Comparison of ENCODE assay signal across 1 cellular context in the genomic region with DNA sequence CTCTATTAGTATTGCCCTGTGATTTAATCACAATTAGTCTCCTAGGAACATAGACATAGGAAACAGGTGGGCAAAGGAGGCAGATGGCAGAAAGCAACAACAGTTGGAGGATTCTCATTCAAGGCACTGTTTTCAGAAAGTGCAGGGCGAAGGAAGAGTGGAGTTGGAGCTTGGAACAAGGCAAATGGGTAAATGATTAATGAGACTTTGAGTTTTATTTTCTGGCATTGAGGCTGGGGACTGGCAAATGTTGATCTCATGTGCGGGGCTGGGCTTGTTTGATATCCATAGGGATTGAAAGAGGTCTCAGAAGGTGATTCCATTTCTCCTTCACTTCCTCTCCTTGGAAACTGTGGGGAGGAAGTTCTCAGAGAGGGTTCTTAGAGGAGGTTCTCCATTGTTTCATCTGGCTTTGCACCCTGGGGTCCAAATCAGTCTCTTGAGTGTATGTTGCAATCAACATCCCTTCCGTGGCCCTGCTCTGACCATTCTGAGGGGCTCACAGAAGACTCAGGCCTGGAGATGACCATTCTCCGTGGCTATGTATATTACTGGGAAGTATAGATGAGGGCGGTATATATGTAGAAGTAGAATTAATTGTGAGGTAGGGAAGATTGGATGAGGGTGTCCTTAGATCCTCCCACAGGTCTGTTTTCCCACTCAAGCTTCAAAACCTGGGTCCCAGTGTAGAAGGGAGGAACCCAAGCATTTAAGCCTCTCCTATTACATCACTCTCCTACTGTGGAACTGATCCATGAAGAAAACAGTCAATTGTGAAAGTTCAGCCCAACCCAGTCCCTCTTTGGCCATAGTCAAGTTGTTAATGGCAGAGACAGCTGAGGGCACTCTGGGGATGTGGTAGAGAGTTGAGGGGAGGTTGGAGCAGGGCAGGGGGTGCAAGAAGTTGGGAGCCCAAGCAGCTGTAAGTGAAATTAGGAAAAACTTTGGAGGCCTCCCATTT.
TF ChIP-seq lines count a peak whose summit lies in the region.

No MANE protein-coding gene starts in this region.

TF ChIP-seq in IMR-90, 13 proteins besides CTCF, POLR2A, EP300 and RAD21:
- no peak for TF ChIP-seq RFX5 (IDR thresholded peaks at IDR 0.05; ENCODE audit: low read depth, low read length)
- TF ChIP-seq SMC3 (IDR thresholded peaks at IDR 0.05; ENCODE audit: low read depth, low read length), result no peak
- no peak for TF ChIP-seq RCOR1 (IDR thresholded peaks at IDR 0.05; ENCODE audit: insufficient replicate concordance, low read length)
- no peak for TF ChIP-seq MAZ (IDR thresholded peaks at IDR 0.05; ENCODE audit: borderline replicate concordance, low read depth, low read length)
- TF ChIP-seq, protein P1, sequence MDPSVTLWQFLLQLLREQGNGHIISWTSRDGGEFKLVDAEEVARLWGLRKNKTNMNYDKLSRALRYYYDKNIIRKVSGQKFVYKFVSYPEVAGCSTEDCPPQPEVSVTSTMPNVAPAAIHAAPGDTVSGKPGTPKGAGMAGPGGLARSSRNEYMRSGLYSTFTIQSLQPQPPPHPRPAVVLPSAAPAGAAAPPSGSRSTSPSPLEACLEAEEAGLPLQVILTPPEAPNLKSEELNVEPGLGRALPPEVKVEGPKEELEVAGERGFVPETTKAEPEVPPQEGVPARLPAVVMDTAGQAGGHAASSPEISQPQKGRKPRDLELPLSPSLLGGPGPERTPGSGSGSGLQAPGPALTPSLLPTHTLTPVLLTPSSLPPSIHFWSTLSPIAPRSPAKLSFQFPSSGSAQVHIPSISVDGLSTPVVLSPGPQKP (IDR thresholded peaks at IDR 0.05; ENCODE audit: borderline replicate concordance, low read depth, low read length), result no peak
- no peak for TF ChIP-seq MAFK (IDR thresholded peaks at IDR 0.05; ENCODE audit: low read depth, low read length)
- no peak for TF ChIP-seq NFE2L2 (IDR thresholded peaks at IDR 0.05; ENCODE audit: low read depth, low read length)
- TF ChIP-seq MXI1 (IDR thresholded peaks at IDR 0.05; ENCODE audit: borderline replicate concordance, low read depth, low read length), result no peak
- TF ChIP-seq FOS (IDR thresholded peaks at IDR 0.05; ENCODE audit: low read depth, low read length), result no peak
- no peak for TF ChIP-seq BHLHE40 (IDR thresholded peaks at IDR 0.05; ENCODE audit: low read depth, low read length)
- TF ChIP-seq CHD1 (IDR thresholded peaks at IDR 0.05; ENCODE audit: low read depth, low read length), result no peak
- TF ChIP-seq USF2 (IDR thresholded peaks at IDR 0.05; ENCODE audit: low read depth, low read length), result no peak
- TF ChIP-seq CEBPB (IDR thresholded peaks at IDR 0.05; ENCODE audit: low read depth, low read length), result no peak
